In genomic region chr12:103698752-103699540, GRCh38 we compare ENCODE assay signal across 18 cellular contexts.
DNase-seq lines count a peak whose midpoint lies in the region; ATAC-seq and TF ChIP-seq lines count a peak whose summit lies in the region.
"Had no signal": no experiment of that assay in that cellular context is flagged by ENCODE, and none has a peak within 500 bp of the region (broad histone marks: within the 10 kb centered on the region; RNA-seq: fewer than 3 reads in every experiment).

No MANE protein-coding gene starts in this region.

- peak; percentile 70 for ATAC-seq in stimulated activated naive CD8-positive, alpha-beta T cell treated with anti-CD3 and anti-CD28 coated beads, Interleukin-15, Interleukin-2, amounts not matched to agents 100 U/mL and 50 U/mL, for 24 hours
- ATAC-seq in HG02642 (IDR thresholded peaks at IDR 0.05; ENCODE audit: poor library complexity, unreplicated experiment) = no peak
- no peak for ATAC-seq in HG03196 (IDR thresholded peaks at IDR 0.05; ENCODE audit: unreplicated experiment)

- no peak overlapping the region for H3K4me3 Mint-ChIP-seq in activated CD4-positive, alpha-beta memory T cell treated with anti-CD3 and anti-CD28 coated beads for 36 hours
- no peak overlapping the region for H3K4me3 Mint-ChIP-seq in activated CD4-positive, alpha-beta memory T cell treated with anti-CD3 and anti-CD28 coated beads, Interleukin-2, amount 10 ng/mL, durations not matched to agents 7 days and 5 days
- H3K4me3 Mint-ChIP-seq: activated CD4-positive, alpha-beta T cell treated with anti-CD3 and anti-CD28 coated beads, Interleukin-2, amount 10 ng/mL, durations not matched to agents 24 days and 14 days; CD4-positive, alpha-beta memory T cell had no signal

- no peak for DNase-seq in activated CD4-positive, alpha-beta memory T cell treated with anti-CD3 and anti-CD28 coated beads for 36 hours
- DNase-seq in activated CD4-positive, alpha-beta memory T cell treated with anti-CD3 and anti-CD28 coated beads, Interleukin-2, amount 10 ng/mL, durations not matched to agents 7 days and 5 days = no peak
- peak; percentile 53 for DNase-seq in NOMO-1 treated with DMSO at 0.1 percent for 48 hours (lab: John Stamatoyannopoulos, UW; ENCODE audit: unreplicated experiment)
- peak; percentile 9 for DNase-seq in epithelial cell of esophagus (ENCODE audit: low read depth)
- no peak for DNase-seq in stimulated activated naive CD8-positive, alpha-beta T cell treated with anti-CD3 and anti-CD28 coated beads, Interleukin-15, Interleukin-2, amounts not matched to agents 100 U/mL and 50 U/mL, for 24 hours
- DNase-seq in superior temporal gyrus (ENCODE audit: extremely low spot score) = no peak
- DNase-seq: activated CD4-positive, alpha-beta T cell treated with anti-CD3 and anti-CD28 coated beads, Interleukin-2, amount 10 ng/mL, durations not matched to agents 24 days and 14 days; activated effector memory CD4-positive, alpha-beta T cell treated with anti-CD3 and anti-CD28 coated beads, Interleukin-2, amount 50 U/mL, for 16 hours; CD4-positive, alpha-beta memory T cell; cortex of kidney; DMS79 treated with DMSO at 0.1 percent for 48 hours; NCI-H2107; NCI-H774; ovary; SHP77 had no signal

- no peak overlapping the region for H3K4me3 ChIP-seq in epithelial cell of esophagus (ENCODE audit: low read length)
- H3K4me3 ChIP-seq: ascending aorta, ovary had no signal

- H3K27ac Mint-ChIP-seq in activated CD4-positive, alpha-beta memory T cell treated with anti-CD3 and anti-CD28 coated beads for 36 hours = peak overlapping the region; percentile 16
- H3K27ac Mint-ChIP-seq in activated CD4-positive, alpha-beta memory T cell treated with anti-CD3 and anti-CD28 coated beads, Interleukin-2, amount 10 ng/mL, durations not matched to agents 7 days and 5 days = no peak overlapping the region
- H3K27ac Mint-ChIP-seq: CD4-positive, alpha-beta memory T cell had no signal

- peaks cover 19% of the 10 kb centered on the region for H3K27me3 Mint-ChIP-seq in activated CD4-positive, alpha-beta memory T cell treated with anti-CD3 and anti-CD28 coated beads for 36 hours
- H3K27me3 Mint-ChIP-seq in activated CD4-positive, alpha-beta memory T cell treated with anti-CD3 and anti-CD28 coated beads, Interleukin-2, amount 10 ng/mL, durations not matched to agents 7 days and 5 days = peaks cover 22% of the 10 kb centered on the region

- no peaks in the 10 kb centered on the region for H3K36me3 Mint-ChIP-seq in activated CD4-positive, alpha-beta memory T cell treated with anti-CD3 and anti-CD28 coated beads for 36 hours
- H3K36me3 Mint-ChIP-seq in activated CD4-positive, alpha-beta memory T cell treated with anti-CD3 and anti-CD28 coated beads, Interleukin-2, amount 10 ng/mL, durations not matched to agents 7 days and 5 days (ENCODE audit: low read depth) = no peaks in the 10 kb centered on the region
- H3K36me3 Mint-ChIP-seq: CD4-positive, alpha-beta memory T cell had no signal

- intact Hi-C loops in activated CD4-positive, alpha-beta memory T cell treated with anti-CD3 and anti-CD28 coated beads for 36 hours (cut with micrococcal nuclease) = no loop called here

- POLR2A ChIA-PET in activated CD4-positive, alpha-beta memory T cell treated with anti-CD3 and anti-CD28 coated beads for 36 hours (lab: Charles Lee) = interaction anchor here (1.3 to 1.6 kb wide), 2 partner anchors 10 to 18 kb away, joined by 4 to 5 read pairs; no protein-coding TSS in a partner anchor
- POLR2A ChIA-PET in activated CD4-positive, alpha-beta memory T cell treated with anti-CD3 and anti-CD28 coated beads, Interleukin-2, amount 10 ng/mL, durations not matched to agents 7 days and 5 days (lab: Charles Lee) = no interaction called here

- no peak for TF ChIP-seq CTCF in epithelial cell of esophagus (IDR thresholded peaks at IDR 0.05; ENCODE audit: insufficient read depth, low read depth, low read length, missing control alignments)

- peaks cover 15% of the 10 kb centered on the region for H3K4me1 Mint-ChIP-seq in activated CD4-positive, alpha-beta memory T cell treated with anti-CD3 and anti-CD28 coated beads for 36 hours (ENCODE audit: low read depth)
- peaks cover 10% of the 10 kb centered on the region for H3K4me1 Mint-ChIP-seq in activated CD4-positive, alpha-beta memory T cell treated with anti-CD3 and anti-CD28 coated beads, Interleukin-2, amount 10 ng/mL, durations not matched to agents 7 days and 5 days
- H3K4me1 Mint-ChIP-seq: activated CD4-positive, alpha-beta T cell treated with anti-CD3 and anti-CD28 coated beads, Interleukin-2, amount 10 ng/mL, durations not matched to agents 24 days and 14 days; CD4-positive, alpha-beta memory T cell had no signal

- CTCF ChIA-PET in activated CD4-positive, alpha-beta memory T cell treated with anti-CD3 and anti-CD28 coated beads for 36 hours (lab: Charles Lee) = no interaction called here
- CTCF ChIA-PET in activated CD4-positive, alpha-beta memory T cell treated with anti-CD3 and anti-CD28 coated beads, Interleukin-2, amount 10 ng/mL, durations not matched to agents 7 days and 5 days (lab: Charles Lee) = no interaction called here

- H3K9me3 Mint-ChIP-seq in activated CD4-positive, alpha-beta memory T cell treated with anti-CD3 and anti-CD28 coated beads for 36 hours = no peaks in the 10 kb centered on the region
- H3K9me3 Mint-ChIP-seq in activated CD4-positive, alpha-beta memory T cell treated with anti-CD3 and anti-CD28 coated beads, Interleukin-2, amount 10 ng/mL, durations not matched to agents 7 days and 5 days = no peaks in the 10 kb centered on the region
- H3K9me3 Mint-ChIP-seq: activated CD4-positive, alpha-beta T cell treated with anti-CD3 and anti-CD28 coated beads, Interleukin-2, amount 10 ng/mL, durations not matched to agents 24 days and 14 days had no signal

Comparison
In these comparisons a context has a peak if more than half of its experiments do, and no peak if none do; other contexts are left out.
1. DNase-seq: peak in NOMO-1 treated with DMSO at 0.1 percent for 48 hours (single experiment) and epithelial cell of esophagus (single experiment); none in activated CD4-positive, alpha-beta memory T cell treated with anti-CD3 and anti-CD28 coated beads for 36 hours (single experiment), activated CD4-positive, alpha-beta memory T cell treated with anti-CD3 and anti-CD28 coated beads, Interleukin-2, amount 10 ng/mL, durations not matched to agents 7 days and 5 days (single experiment), stimulated activated naive CD8-positive, alpha-beta T cell treated with anti-CD3 and anti-CD28 coated beads, Interleukin-15, Interleukin-2, amounts not matched to agents 100 U/mL and 50 U/mL, for 24 hours (single experiment) and superior temporal gyrus (single experiment).